Comparison of ENCODE assay signal across 18 cellular contexts in genomic region chr3:49316696-49317457, GRCh38. TPM values are rescaled to one million over a fixed set of nuclear protein-coding genes. Genes with fewer than 3 reads are reported as not detected.
A peak's percentile ranks its signal among the peaks of the same experiment; 100 is the strongest.
DNase-seq lines count a peak whose midpoint lies in the region; ATAC-seq and TF ChIP-seq lines count a peak whose summit lies in the region.
"Had no signal": no experiment of that assay in that cellular context is flagged by ENCODE, and none has a peak within 500 bp of the region (broad histone marks: within the 10 kb centered on the region; RNA-seq: fewer than 3 reads in every experiment).

No MANE protein-coding gene starts in this region.

- TF ChIP-seq CTCF in left ventricle myocardium inferior (IDR thresholded peaks at IDR 0.05; ENCODE audit: borderline replicate concordance) (no peak), upper lobe of right lung (IDR thresholded peaks at IDR 0.05) (no peak)

- H3K4me1 ChIP-seq in left ventricle myocardium inferior (peaks cover 8% of the 10 kb centered on the region), upper lobe of right lung (no peaks in the 10 kb centered on the region)

- no peak overlapping the region for H3K4me3 ChIP-seq in left ventricle myocardium inferior
- H3K4me3 ChIP-seq in upper lobe of right lung = no peak overlapping the region
- H3K4me3 ChIP-seq: BLaER1 had no signal

- intact Hi-C loops in left ventricle myocardium inferior (cut with micrococcal nuclease) = no loop called here
- intact Hi-C loops in left ventricle myocardium superior (cut with micrococcal nuclease) = no loop called here
- intact Hi-C loops in posterior vena cava (cut with DNase I) = no loop called here
- intact Hi-C loops in upper lobe of right lung (cut with DNase I) = no loop called here

- no peak for ATAC-seq in left ventricle myocardium superior
- ATAC-seq in upper lobe of right lung = peak; percentile 39
- ATAC-seq: PC-3 had no signal

- H3K9me3 ChIP-seq in left ventricle myocardium inferior (replicated peaks) = no peaks in the 10 kb centered on the region
- H3K9me3 ChIP-seq in upper lobe of right lung = no peaks in the 10 kb centered on the region
- H3K9me3 ChIP-seq: BLaER1 had no signal

- no peak overlapping the region for H3K27ac ChIP-seq in left ventricle myocardium inferior (replicated peaks)
- no peak overlapping the region for H3K27ac ChIP-seq in upper lobe of right lung
- H3K27ac ChIP-seq: BLaER1 had no signal

- peak; percentile 21 for DNase-seq in left ventricle myocardium inferior
- no peak for DNase-seq in left ventricle myocardium superior
- peak; percentile 30 for DNase-seq in medulla oblongata (ENCODE audit: extremely low spot score)
- peak; percentile 58 for DNase-seq in posterior vena cava (ENCODE audit: low spot score)
- DNase-seq in upper lobe of right lung = no peak
- no peak for DNase-seq in NCI-H2227 (lab: John Stamatoyannopoulos, UW; ENCODE audit: unreplicated experiment)
- no peak for DNase-seq in retina
- no peak for DNase-seq in NCI-H446 treated with DMSO at 0.1 percent for 48 hours (lab: John Stamatoyannopoulos, UW)
- DNase-seq: DND-41, GDM1, KG1, NCI-H1436 treated with DMSO at 0.1 percent for 48 hours, NCI-H2029 treated with DMSO at 0.1 percent for 48 hours, NCI-H2171 treated with DMSO at 0.1 percent for 48 hours, NCI-H510A treated with DMSO at 0.1 percent for 48 hours, NCI-H82, PC-3 had no signal

- H3K36me3 ChIP-seq in left ventricle myocardium inferior = peaks cover 79% of the 10 kb centered on the region
- peaks cover 86% of the 10 kb centered on the region for H3K36me3 ChIP-seq in upper lobe of right lung

- H3K27me3 ChIP-seq in left ventricle myocardium inferior (ENCODE audit: low read depth) = no peaks in the 10 kb centered on the region
- H3K27me3 ChIP-seq in upper lobe of right lung = no peaks in the 10 kb centered on the region
- H3K27me3 ChIP-seq: BLaER1 had no signal

RNA-seq across cellular contexts. Expression of gene USP4, which starts 23.0 kb away (rescaled TPM):
- total RNA-seq in left ventricle myocardium inferior (37.3 TPM), left ventricle myocardium superior (37.3 TPM), posterior vena cava (10 to 100 TPM; 49.0 to 54.6 TPM), upper lobe of right lung (69.6 TPM)

RNA-seq across cellular contexts. Expression of gene C3orf62, which starts 39.8 kb away (rescaled TPM):
- total RNA-seq in left ventricle myocardium inferior (2.8 TPM), left ventricle myocardium superior (3.0 TPM), posterior vena cava (1 to 10 TPM; 2.6 to 3.3 TPM), upper lobe of right lung (6.8 TPM)

RNA-seq across cellular contexts. Expression of gene GPX1, which starts 41.3 kb away (rescaled TPM):
- total RNA-seq in left ventricle myocardium inferior (115 TPM), left ventricle myocardium superior (113 TPM), posterior vena cava (100 to 1,000 TPM; 212 to 242 TPM), upper lobe of right lung (415 TPM)

Comparison
In these comparisons a context has a peak if more than half of its experiments do, and no peak if none do; other contexts are left out.
1. DNase-seq: peak in left ventricle myocardium inferior (single experiment), medulla oblongata (single experiment) and posterior vena cava (single experiment); none in left ventricle myocardium superior (single experiment), upper lobe of right lung (single experiment), NCI-H2227 (single experiment), retina (single experiment) and NCI-H446 treated with DMSO at 0.1 percent for 48 hours (single experiment).